Comparison of ENCODE assay signal across 1 cellular context in genomic region chr16:85555549-85556455, GRCh38.
TF ChIP-seq lines count a peak whose summit lies in the region.

No MANE protein-coding gene starts in this region.

TF ChIP-seq in K562, 482 proteins besides CTCF, POLR2A, EP300 and RAD21 (continued from another document and continues in another):
- TF ChIP-seq ARNT (IDR thresholded peaks at IDR 0.05) = peak in 1 of 2 experiments; percentile 47; a peak in 1 of 4 replicates
- TF ChIP-seq HINFP (tag; conservative IDR thresholded peaks at IDR 0.05; ENCODE audit: low read depth) = no peak
- TF ChIP-seq ZNF311 (CRISPR knock-in tag; IDR thresholded peaks at IDR 0.05) = no peak
- peak; percentile 88 for TF ChIP-seq ZNF512 (tag; IDR thresholded peaks at IDR 0.05)
- TF ChIP-seq ZNF449 (CRISPR knock-in tag; IDR thresholded peaks at IDR 0.05) = no peak
- peak; percentile 27; the same call in 1 of the 2 replicates for TF ChIP-seq DPF2 (IDR thresholded peaks at IDR 0.05)
- TF ChIP-seq HDAC6 (IDR thresholded peaks at IDR 0.05; ENCODE audit: low read depth, low read length) = no peak
- no peak for TF ChIP-seq IRF2 (CRISPR knock-in tag; IDR thresholded peaks at IDR 0.05)
- TF ChIP-seq DMBX1 (CRISPR knock-in tag; IDR thresholded peaks at IDR 0.05; ENCODE audit: borderline replicate concordance) = no peak
- no peak for TF ChIP-seq PURB (CRISPR knock-in tag; IDR thresholded peaks at IDR 0.05; ENCODE audit: low read depth)
- peak; percentile 51 for TF ChIP-seq SMARCA4 (IDR thresholded peaks at IDR 0.05)
- no peak for TF ChIP-seq RBM39 (optimal IDR thresholded peaks at IDR 0.05; ENCODE audit: low read depth, low read length)
- TF ChIP-seq PATZ1 (CRISPR knock-in tag; IDR thresholded peaks at IDR 0.05; ENCODE audit: borderline replicate concordance) = no peak
- TF ChIP-seq ZNF589 (CRISPR knock-in tag; IDR thresholded peaks at IDR 0.05; ENCODE audit: low read depth) = peak; percentile 48; the same call in 1 of the 2 replicates
- no peak for TF ChIP-seq HCFC1 (IDR thresholded peaks at IDR 0.05; ENCODE audit: low read depth, low read length)
- no peak; a peak in 1 of 6 replicates for TF ChIP-seq ZBTB11 (CRISPR knock-in tag; IDR thresholded peaks at IDR 0.05)
- peak; percentile 57 for TF ChIP-seq ZNF384 (IDR thresholded peaks at IDR 0.05; ENCODE audit: low read depth, low read length)
- peak; percentile 49; the same call in 1 of the 2 replicates for TF ChIP-seq ZC3H8 (IDR thresholded peaks at IDR 0.05)
- TF ChIP-seq KLF6 (CRISPR knock-in tag; IDR thresholded peaks at IDR 0.05; ENCODE audit: borderline replicate concordance) = no peak
- no peak for TF ChIP-seq ZNF699 (CRISPR knock-in tag; IDR thresholded peaks at IDR 0.05; ENCODE audit: insufficient replicate concordance)
- no peak; the same call in 1 of the 2 replicates for TF ChIP-seq PML (IDR thresholded peaks at IDR 0.05; ENCODE audit: low read length)
- peak; percentile 73 for TF ChIP-seq SUPT5H (IDR thresholded peaks at IDR 0.05)
- peak in 1 of 3 experiments; percentile 82 for TF ChIP-seq YY1 (IDR thresholded peaks at IDR 0.05; ENCODE audit: borderline replicate concordance in 1 of 3, control insufficient read depth in 1 of 3, extremely low read depth in 1 of 3, insufficient read depth in 3 of 3, insufficient read length in 1 of 3, insufficient replicate concordance in 2 of 3, low read depth in 1 of 3, low read length in 2 of 3)
- TF ChIP-seq KDM2B (CRISPR knock-in tag; IDR thresholded peaks at IDR 0.05) = no peak
- TF ChIP-seq ZNF639 (CRISPR knock-in tag; conservative IDR thresholded peaks at IDR 0.05 in 1 of 2, IDR thresholded peaks at IDR 0.05 in 1 of 2) = peak in 1 of 2 experiments; percentile 36; a peak in 1 of 4 replicates
- no peak for TF ChIP-seq PPARD (CRISPR knock-in tag; IDR thresholded peaks at IDR 0.05)
- TF ChIP-seq HDGF (IDR thresholded peaks at IDR 0.05) = peak; percentile 71; the same call in 1 of the 2 replicates
- peak; percentile 50 for TF ChIP-seq KDM5B (IDR thresholded peaks at IDR 0.05; ENCODE audit: insufficient replicate concordance, low read depth, low read length)
- peak; percentile 43; the same call in 1 of the 2 replicates for TF ChIP-seq TAF7 (tag; IDR thresholded peaks at IDR 0.05)
- TF ChIP-seq ZNF407 (IDR thresholded peaks at IDR 0.05; ENCODE audit: low read depth) = 0 out of 2 replicates have a peak, but pooled peaks have one; percentile 14
- TF ChIP-seq BRD4 (IDR thresholded peaks at IDR 0.05) = peak; percentile 54; the same call in 1 of the 2 replicates
- TF ChIP-seq ATF3 (IDR thresholded peaks at IDR 0.05) = 0 out of 2 replicates have a peak, but pooled peaks have one; percentile 6
- TF ChIP-seq ATF3 (CRISPR knock-in tag; conservative IDR thresholded peaks at IDR 0.05) = no peak
- peak; percentile 41; the same call in 1 of the 2 replicates for TF ChIP-seq MYC (IDR thresholded peaks at IDR 0.05; ENCODE audit: low read depth, low read length)
- no peak for TF ChIP-seq MYC (CRISPR knock-in tag; IDR thresholded peaks at IDR 0.05; ENCODE audit: borderline replicate concordance, low read depth)
